11 cellular contexts compared by ENCODE assay signal in the genomic region with DNA sequence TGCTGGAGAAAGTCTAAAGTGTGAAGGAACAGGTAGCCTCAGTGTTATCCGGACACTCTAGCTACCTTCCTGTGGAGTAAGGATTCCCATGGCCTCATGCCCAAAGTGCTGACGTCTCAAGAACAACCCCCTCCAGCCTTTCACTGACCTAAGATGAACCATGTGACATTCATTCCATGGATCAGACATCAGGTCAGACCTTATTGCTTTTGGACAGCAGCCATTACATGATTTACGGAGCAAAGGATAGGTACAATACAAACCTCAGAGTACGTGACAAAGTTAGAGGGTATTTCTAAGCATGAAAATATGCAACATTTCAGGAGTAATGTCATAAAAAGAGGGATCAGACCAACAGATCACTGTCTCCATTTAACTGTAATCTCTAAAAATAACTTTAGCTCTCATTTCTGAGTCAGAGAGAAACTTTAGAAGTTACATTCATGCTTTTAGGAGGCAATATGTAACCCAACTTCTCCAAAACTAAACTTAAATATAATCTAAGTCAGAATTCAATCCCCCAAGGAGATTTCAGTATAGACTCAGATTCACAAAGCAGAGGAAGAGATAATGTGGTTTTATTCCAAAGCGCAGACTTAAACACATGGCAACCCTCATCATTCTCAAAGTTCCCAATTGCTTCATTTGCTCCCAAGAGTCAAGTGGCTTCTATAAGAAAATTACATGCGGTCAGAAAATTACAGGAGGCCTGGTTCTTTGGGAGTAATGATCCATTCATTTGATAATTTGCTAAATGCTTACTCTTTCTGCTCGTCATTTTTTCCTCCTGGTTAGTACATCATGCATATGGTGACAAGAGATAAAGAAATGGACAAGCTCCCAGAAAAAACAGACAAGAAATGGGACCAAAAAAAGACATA.
DNase-seq lines count a peak whose midpoint lies in the region; ATAC-seq and TF ChIP-seq lines count a peak whose summit lies in the region.
"Had no signal": no experiment of that assay in that cellular context is flagged by ENCODE, and none has a peak within 500 bp of the region (broad histone marks: within the 10 kb centered on the region; RNA-seq: fewer than 3 reads in every experiment).

No MANE protein-coding gene starts in this region.

- H3K27ac Mint-ChIP-seq in Caco-2 (ENCODE audit: unreplicated experiment), result no peak overlapping the region

- peaks cover 7% of the 10 kb centered on the region for H3K27me3 Mint-ChIP-seq in Caco-2 (ENCODE audit: insufficient read depth, unreplicated experiment)

- no peaks in the 10 kb centered on the region for H3K36me3 Mint-ChIP-seq in Caco-2 (ENCODE audit: insufficient read depth, unreplicated experiment)

- TF ChIP-seq CTCF in fibroblast of the aortic adventitia (IDR thresholded peaks at IDR 0.05; ENCODE audit: insufficient read depth, low read length) (no peak), Caco-2 (IDR thresholded peaks at IDR 0.05; ENCODE audit: insufficient read depth in 1 of 2, low read depth in 1 of 2, low read length in 1 of 2, severe bottlenecking in 1 of 2, unreplicated experiment in 1 of 2) (no peak), vagina (IDR thresholded peaks at IDR 0.05) (no peak)

- H3K4me3 Mint-ChIP-seq in Caco-2 (ENCODE audit: unreplicated experiment), result no peak overlapping the region

- H3K4me1 ChIP-seq in Caco-2 (no peaks in the 10 kb centered on the region), vagina (no peaks in the 10 kb centered on the region), HAP-1 (no peaks in the 10 kb centered on the region)

- ATAC-seq in left ventricle myocardium superior, result peak; percentile 22
- no peak for ATAC-seq in Right ventricle myocardium inferior
- no peak for ATAC-seq in HG02642 (IDR thresholded peaks at IDR 0.05; ENCODE audit: poor library complexity, unreplicated experiment)

- no TSS peak for BruUV-seq in Caco-2 (replicated peaks; lab: Mats Ljungman, UMichigan)

- no peaks in the 10 kb centered on the region for H3K4me1 Mint-ChIP-seq in Caco-2 (ENCODE audit: low read depth, unreplicated experiment)

- H3K36me3 ChIP-seq in Caco-2 (ENCODE audit: control insufficient read depth, insufficient read depth, low read length), result no peaks in the 10 kb centered on the region
- no peaks in the 10 kb centered on the region for H3K36me3 ChIP-seq in vagina
- H3K36me3 ChIP-seq in HAP-1 (replicated peaks), result no peaks in the 10 kb centered on the region

- no peak for DNase-seq in left ventricle myocardium superior
- no peak for DNase-seq in Right ventricle myocardium inferior (ENCODE audit: missing footprints)
- DNase-seq in T1000 (lab: John Stamatoyannopoulos, UW), result peak; percentile 65
- DNase-seq in fibroblast of the aortic adventitia (ENCODE audit: low read depth), result peak; percentile 79
- no peak for DNase-seq in Caco-2
- no peak for DNase-seq in vagina (ENCODE audit: extremely low spot score in 2 of 2)
- no peak for DNase-seq in HAP-1 (ENCODE audit: low spot score in 2 of 2)
- DNase-seq: activated CD4-positive, alpha-beta T cell treated with anti-CD3 and anti-CD28 coated beads, Interleukin-2, amount 50 U/mL, for 1 hour; activated naive CD4-positive, alpha-beta T cell; dorsolateral prefrontal cortex had no signal

- no peaks in the 10 kb centered on the region for H3K9me3 Mint-ChIP-seq in Caco-2 (ENCODE audit: unreplicated experiment)

- no peak for TF ChIP-seq POLR2A in vagina (IDR thresholded peaks at IDR 0.05)

- intact Hi-C loops in left ventricle myocardium superior (cut with micrococcal nuclease), result no loop called here
- intact Hi-C loops in Right ventricle myocardium inferior (cut with DNase I), result no loop called here
- intact Hi-C loops in Caco-2 (cut with micrococcal nuclease; ENCODE audit: unreplicated experiment), result no loop called here
- intact Hi-C loops in vagina (cut with DNase I), result no loop called here

- no peak overlapping the region for H3K27ac ChIP-seq in vagina
- H3K27ac ChIP-seq: dorsolateral prefrontal cortex had no signal

- H3K9me3 ChIP-seq in Caco-2 (no peaks in the 10 kb centered on the region), vagina (no peaks in the 10 kb centered on the region), HAP-1 (peaks cover 2% of the 10 kb centered on the region; the same call in 1 of the 2 replicates)

- in situ Hi-C loops in HAP-1 (cut with MboI; ENCODE audit: low sequenced_read_pairs), result no loop called here

- H3K4me3 ChIP-seq in fibroblast of the aortic adventitia (ENCODE audit: low read depth, low read length) (no peak overlapping the region), Caco-2 (ENCODE audit: low read depth, low read length) (no peak overlapping the region), vagina (no peak overlapping the region), HAP-1 (no peak overlapping the region)
- H3K4me3 ChIP-seq: dorsolateral prefrontal cortex had no signal

- H3K27me3 ChIP-seq in Caco-2 (replicated peaks; ENCODE audit: control insufficient read depth, insufficient read depth, low read length), result no peaks in the 10 kb centered on the region
- H3K27me3 ChIP-seq in vagina, result no peaks in the 10 kb centered on the region
- H3K27me3 ChIP-seq in HAP-1 (ENCODE audit: low read depth), result no peaks in the 10 kb centered on the region

- POLR2A ChIA-PET in Caco-2 (lab: Charles Lee), result no interaction called here

- CTCF ChIA-PET in Caco-2 (lab: Charles Lee), result no interaction called here

Comparison
In these comparisons a context has a peak if more than half of its experiments do, and no peak if none do; other contexts are left out.
1. DNase-seq: peak in T1000 (single experiment) and fibroblast of the aortic adventitia (single experiment); none in left ventricle myocardium superior (single experiment), Right ventricle myocardium inferior (single experiment), Caco-2 (0 of 2), vagina (0 of 2) and HAP-1 (0 of 2).